ENCODE assay signal across 8 cellular contexts in the genomic region with DNA sequence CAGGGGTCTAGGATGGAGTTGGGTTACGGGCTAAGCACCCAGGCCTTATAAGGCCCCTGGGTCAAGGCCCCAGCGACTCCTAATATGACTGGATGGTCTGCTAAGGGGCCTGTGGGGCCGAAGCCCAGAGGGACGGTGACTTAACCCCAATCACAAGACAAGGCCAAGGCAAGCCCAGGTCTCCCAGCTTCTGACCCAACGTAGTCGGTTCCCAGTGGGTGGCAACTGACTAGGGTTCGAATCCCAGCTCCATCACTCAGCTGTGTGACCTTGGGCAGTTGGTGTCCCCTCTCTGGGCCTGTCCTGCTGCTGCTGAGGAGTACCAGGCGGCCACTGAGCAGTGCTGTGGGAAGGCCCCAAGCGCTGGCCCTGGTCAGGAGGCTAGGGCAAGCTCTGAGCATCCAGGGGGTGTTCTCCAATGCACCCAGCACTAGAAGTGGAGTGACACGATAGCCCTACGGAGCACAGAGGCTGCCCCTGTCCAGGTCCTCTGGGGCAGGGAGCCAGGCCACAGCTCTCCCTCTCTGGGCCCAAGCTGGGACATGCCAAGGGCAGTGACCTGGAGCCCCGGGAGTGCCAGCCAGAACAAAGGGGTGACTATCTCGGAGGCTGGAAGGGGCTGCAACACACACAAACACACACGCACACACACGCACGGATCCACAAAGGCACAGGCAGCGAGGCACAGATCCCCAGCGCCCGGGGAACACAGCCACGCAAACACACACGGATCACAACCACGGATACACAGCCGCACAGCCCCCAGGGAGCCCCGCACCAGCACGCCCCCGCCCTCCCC. TPM values are rescaled to one million over a fixed set of nuclear protein-coding genes. Genes with fewer than 3 reads are reported as not detected.
DNase-seq lines count a peak whose midpoint lies in the region; ATAC-seq and TF ChIP-seq lines count a peak whose summit lies in the region.

No MANE protein-coding gene starts in this region.

- H3K79me2 ChIP-seq in smooth muscle cell (ENCODE audit: low read depth) = no peaks in the 10 kb centered on the region

- peak overlapping the region; percentile 53; the same call in 1 of the 2 replicates for H3K27ac ChIP-seq in HEK293 (ENCODE audit: extremely low read depth, low read depth, low read length)
- H3K27ac ChIP-seq in iPS-20b (ENCODE audit: low read length) = no peak overlapping the region
- peak overlapping the region; percentile 4 for H3K27ac ChIP-seq in smooth muscle cell (ENCODE audit: low read depth)

- no peaks in the 10 kb centered on the region for H3F3A ChIP-seq in smooth muscle cell (ENCODE audit: low read depth)

- H3K9me3 ChIP-seq in HEK293 (ENCODE audit: control insufficient read depth, insufficient read depth, low read depth, low read length) = no peaks in the 10 kb centered on the region
- no peaks in the 10 kb centered on the region for H3K9me3 ChIP-seq in iPS-20b (ENCODE audit: insufficient read depth, low read depth, low read length)
- no peaks in the 10 kb centered on the region for H3K9me3 ChIP-seq in smooth muscle cell (replicated peaks; ENCODE audit: low read depth)

- H3K4me2 ChIP-seq in smooth muscle cell = peak overlapping the region; percentile 91

- H3K27me3 ChIP-seq in iPS-20b (ENCODE audit: insufficient read depth, low read length) (peaks cover 12% of the 10 kb centered on the region; the same call in 1 of the 2 replicates), smooth muscle cell (ENCODE audit: low read depth) (no peaks in the 10 kb centered on the region)

- H3K4me1 ChIP-seq in HEK293 (ENCODE audit: control insufficient read depth, insufficient read depth, low read length) (no peaks in the 10 kb centered on the region; the same call in 1 of the 2 replicates), iPS-20b (ENCODE audit: insufficient read depth, low read length) (no peaks in the 10 kb centered on the region), smooth muscle cell (ENCODE audit: low read depth) (peaks cover 5% of the 10 kb centered on the region)

- H3K9ac ChIP-seq in iPS-20b (ENCODE audit: low read depth, low read length) (peak overlapping the region; percentile 56; the same call in 1 of the 2 replicates), smooth muscle cell (ENCODE audit: low read depth) (peak overlapping the region; percentile 29)

- DNase-seq in astrocyte of the hippocampus (ENCODE audit: low read depth, low spot score) = peak; percentile 43
- no peak for DNase-seq in smooth muscle cell (lab: John Stamatoyannopoulos, UW; ENCODE audit: unreplicated experiment)
- no peak for DNase-seq in activated gamma-delta T cell treated with Interleukin-2 at 50 U/mL for 16 hours
- DNase-seq in stimulated activated CD4-positive, alpha-beta T cell treated with anti-CD3 and anti-CD28 coated beads, Interleukin-4, amount 100 ng/mL, for 1 hour = no peak
- DNase-seq in NCI-H2196 treated with DMSO at 0.1 percent for 48 hours (lab: John Stamatoyannopoulos, UW; ENCODE audit: unreplicated experiment) = no peak

- POLR2A ChIA-PET in HEK293 (lab: Yijun Ruan, JAX) = interaction anchor here (1.1 kb wide), 1 partner anchor 13 kb away, joined by 4 read pairs; no protein-coding TSS in a partner anchor

- CTCF ChIA-PET in HEK293 (lab: Yijun Ruan, JAX) = interaction anchor here (0.6 to 2.5 kb wide), 6 partner anchors 44 to 936 kb away, joined by 3 to 7 read pairs (median 4); no protein-coding TSS in a partner anchor

- TF ChIP-seq CTCF in HEK293 (tag by site-specific recombination; IDR thresholded peaks at IDR 0.05) (no peak), smooth muscle cell (IDR thresholded peaks at IDR 0.05; ENCODE audit: borderline replicate concordance, insufficient read depth, poor library complexity, severe bottlenecking) (no peak)

- H2AFZ ChIP-seq in smooth muscle cell (ENCODE audit: low read depth) = no peak overlapping the region

- H3K36me3 ChIP-seq in HEK293 (ENCODE audit: control insufficient read depth in 2 of 2, insufficient read depth in 1 of 2, low read length in 2 of 2) = peaks cover 0 to 18% of the 10 kb centered on the region in 2 experiments; a peak in 1 of 3 replicates
- H3K36me3 ChIP-seq in iPS-20b (ENCODE audit: insufficient read depth, low read depth, low read length) = no peaks in the 10 kb centered on the region
- no peaks in the 10 kb centered on the region for H3K36me3 ChIP-seq in smooth muscle cell (ENCODE audit: low read depth)

- no peaks in the 10 kb centered on the region for H4K20me1 ChIP-seq in smooth muscle cell (ENCODE audit: low read depth)

- WGBS in smooth muscle cell (ENCODE audit: low lambda C conversion rate) = 45% methylated on average over 23 of the region's 26 CpGs

- H3K4me3 ChIP-seq in HEK293 (ENCODE audit: low read depth, low read length) (peak overlapping the region; percentile 55), iPS-20b (ENCODE audit: low read length) (peak overlapping the region; percentile 74), smooth muscle cell (peak overlapping the region; percentile 58)

- no peak for ATAC-seq in GM19467 (IDR thresholded peaks at IDR 0.05; ENCODE audit: unreplicated experiment)

TF ChIP-seq in HEK293, 187 proteins besides CTCF, POLR2A, EP300 and RAD21 (continues in another document):
- no peak for TF ChIP-seq KLF8 (tag by site-specific recombination; IDR thresholded peaks at IDR 0.05)
- TF ChIP-seq, protein P1, sequence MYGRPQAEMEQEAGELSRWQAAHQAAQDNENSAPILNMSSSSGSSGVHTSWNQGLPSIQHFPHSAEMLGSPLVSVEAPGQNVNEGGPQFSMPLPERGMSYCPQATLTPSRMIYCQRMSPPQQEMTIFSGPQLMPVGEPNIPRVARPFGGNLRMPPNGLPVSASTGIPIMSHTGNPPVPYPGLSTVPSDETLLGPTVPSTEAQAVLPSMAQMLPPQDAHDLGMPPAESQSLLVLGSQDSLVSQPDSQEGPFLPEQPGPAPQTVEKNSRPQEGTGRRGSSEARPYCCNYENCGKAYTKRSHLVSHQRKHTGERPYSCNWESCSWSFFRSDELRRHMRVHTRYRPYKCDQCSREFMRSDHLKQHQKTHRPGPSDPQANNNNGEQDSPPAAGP (tag by site-specific recombination; IDR thresholded peaks at IDR 0.05) = peak; percentile 16; the same call in 1 of the 2 replicates
- no peak for TF ChIP-seq ZBTB20 (tag by site-specific recombination; IDR thresholded peaks at IDR 0.05)
- TF ChIP-seq, protein P2, sequence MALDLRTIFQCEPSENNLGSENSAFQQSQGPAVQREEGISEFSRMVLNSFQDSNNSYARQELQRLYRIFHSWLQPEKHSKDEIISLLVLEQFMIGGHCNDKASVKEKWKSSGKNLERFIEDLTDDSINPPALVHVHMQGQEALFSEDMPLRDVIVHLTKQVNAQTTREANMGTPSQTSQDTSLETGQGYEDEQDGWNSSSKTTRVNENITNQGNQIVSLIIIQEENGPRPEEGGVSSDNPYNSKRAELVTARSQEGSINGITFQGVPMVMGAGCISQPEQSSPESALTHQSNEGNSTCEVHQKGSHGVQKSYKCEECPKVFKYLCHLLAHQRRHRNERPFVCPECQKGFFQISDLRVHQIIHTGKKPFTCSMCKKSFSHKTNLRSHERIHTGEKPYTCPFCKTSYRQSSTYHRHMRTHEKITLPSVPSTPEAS (tag by site-specific recombination; IDR thresholded peaks at IDR 0.05) = 0 out of 2 replicates have a peak, but pooled peaks have one; percentile 20
- TF ChIP-seq ZNF335 (tag by site-specific recombination; conservative IDR thresholded peaks at IDR 0.05) = 0 out of 2 replicates have a peak, but pooled peaks have one; percentile 31
- TF ChIP-seq, protein P3, sequence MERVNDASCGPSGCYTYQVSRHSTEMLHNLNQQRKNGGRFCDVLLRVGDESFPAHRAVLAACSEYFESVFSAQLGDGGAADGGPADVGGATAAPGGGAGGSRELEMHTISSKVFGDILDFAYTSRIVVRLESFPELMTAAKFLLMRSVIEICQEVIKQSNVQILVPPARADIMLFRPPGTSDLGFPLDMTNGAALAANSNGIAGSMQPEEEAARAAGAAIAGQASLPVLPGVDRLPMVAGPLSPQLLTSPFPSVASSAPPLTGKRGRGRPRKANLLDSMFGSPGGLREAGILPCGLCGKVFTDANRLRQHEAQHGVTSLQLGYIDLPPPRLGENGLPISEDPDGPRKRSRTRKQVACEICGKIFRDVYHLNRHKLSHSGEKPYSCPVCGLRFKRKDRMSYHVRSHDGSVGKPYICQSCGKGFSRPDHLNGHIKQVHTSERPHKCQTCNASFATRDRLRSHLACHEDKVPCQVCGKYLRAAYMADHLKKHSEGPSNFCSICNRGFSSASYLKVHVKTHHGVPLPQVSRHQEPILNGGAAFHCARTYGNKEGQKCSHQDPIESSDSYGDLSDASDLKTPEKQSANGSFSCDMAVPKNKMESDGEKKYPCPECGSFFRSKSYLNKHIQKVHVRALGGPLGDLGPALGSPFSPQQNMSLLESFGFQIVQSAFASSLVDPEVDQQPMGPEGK (tag by site-specific recombination; IDR thresholded peaks at IDR 0.05) = peak; percentile 22; the same call in 1 of the 2 replicates

RNA-seq across cellular contexts. Expression of a gene that starts 0.5 kb away (rescaled TPM):
- total RNA-seq in smooth muscle cell = 22.2 and 52.4 TPM in 2 replicates
- polyA plus RNA-seq in smooth muscle cell = 97.8 and 115 TPM in 2 replicates

RNA-seq across cellular contexts. Expression of a gene that starts 22.4 kb away (rescaled TPM):
- 34.3 and 36.4 TPM in 2 replicates for total RNA-seq in smooth muscle cell
- polyA plus RNA-seq in smooth muscle cell = 48.8 and 65.8 TPM in 2 replicates

RNA-seq across cellular contexts. Expression of a gene that starts 22.5 kb away (rescaled TPM):
- 11.1 and 12.6 TPM in 2 replicates for total RNA-seq in smooth muscle cell
- 42.4 and 54.1 TPM in 2 replicates for polyA plus RNA-seq in smooth muscle cell

RNA-seq across cellular contexts. Expression of a gene that starts 39.9 kb away (rescaled TPM):
- total RNA-seq in smooth muscle cell = 5.3 and 22.5 TPM in 2 replicates
- 12.1 and 13.6 TPM in 2 replicates for polyA plus RNA-seq in smooth muscle cell

RNA-seq across cellular contexts. Expression of a gene that starts 53.6 kb away (rescaled TPM):
- total RNA-seq in smooth muscle cell = 1.1 and 9.2 TPM in 2 replicates
- 2.7 and 9.7 TPM in 2 replicates for polyA plus RNA-seq in smooth muscle cell
